13 cellular contexts compared by ENCODE assay signal in genomic region chr1:85225624-85226380, GRCh38. TPM values are rescaled to one million over a fixed set of nuclear protein-coding genes. Genes with fewer than 3 reads are reported as not detected.
A peak's percentile ranks its signal among the peaks of the same experiment; 100 is the strongest.
DNase-seq lines count a peak whose midpoint lies in the region; ATAC-seq and TF ChIP-seq lines count a peak whose summit lies in the region.
"Had no signal": no experiment of that assay in that cellular context is flagged by ENCODE, and none has a peak within 500 bp of the region (broad histone marks: within the 10 kb centered on the region; RNA-seq: fewer than 3 reads in every experiment).

No MANE protein-coding gene starts in this region.

- CTCF ChIA-PET in Caco-2 (lab: Charles Lee) = interaction anchor here (0.7 to 2.3 kb wide), 3 partner anchors 14 to 281 kb away, joined by 3 to 9 read pairs (median 4); partner anchors contain the start of gene C1orf52
- CTCF ChIA-PET in activated CD4-positive, alpha-beta memory T cell treated with anti-CD3 and anti-CD28 coated beads, Interleukin-2, amount 10 ng/mL, durations not matched to agents 7 days and 5 days (lab: Charles Lee) = no interaction called here

- peak overlapping the region; percentile 46 for H3K4me2 ChIP-seq in neural progenitor cell

- DNase-seq in Caco-2 (no peak), NCI-H2029 treated with DMSO at 0.1 percent for 48 hours (lab: John Stamatoyannopoulos, UW) (peak; percentile 32), endodermal cell (no peak), neural progenitor cell (ENCODE audit: low spot score) (no peak), Kasumi-1 (lab: John Stamatoyannopoulos, UW) (no peak)
- DNase-seq in activated CD4-positive, alpha-beta memory T cell treated with anti-CD3 and anti-CD28 coated beads, Interleukin-2, amount 10 ng/mL, durations not matched to agents 7 days and 5 days = no peak
- DNase-seq: activated T-cell treated with anti-CD3 and anti-CD28 coated beads, Interleukin-2, amount 50 U/mL, for 72 hours; GF-D8; KBM-7; NCI-H2171 had no signal

- H4K20me1 ChIP-seq in neural progenitor cell (ENCODE audit: low read depth) = no peaks in the 10 kb centered on the region

- 45 to 62% methylated on average over 2 to 5 of the region's 5 CpGs for WGBS in endodermal cell (ENCODE audit: insufficient coverage in 1 of 2, insufficient read length in 1 of 2), 2 experiments

- H3K9ac ChIP-seq in endodermal cell (ENCODE audit: extremely low read depth, low read length, poor library complexity, severe bottlenecking) (no peak overlapping the region), neural progenitor cell (no peak overlapping the region)

- no peak for TF ChIP-seq CTCF in Caco-2 (IDR thresholded peaks at IDR 0.05; ENCODE audit: insufficient read depth in 1 of 2, low read depth in 1 of 2, low read length in 1 of 2, severe bottlenecking in 1 of 2, unreplicated experiment in 1 of 2)
- no peak for TF ChIP-seq CTCF in endodermal cell (conservative IDR thresholded peaks at IDR 0.05)
- no peak for TF ChIP-seq CTCF in neural progenitor cell (IDR thresholded peaks at IDR 0.05)

- BruUV-seq in Caco-2 (replicated peaks; lab: Mats Ljungman, UMichigan) = no TSS peak

- H3K9me3 ChIP-seq in Caco-2 (no peaks in the 10 kb centered on the region), endodermal cell (ENCODE audit: control insufficient read depth, low read length) (no peaks in the 10 kb centered on the region), neural progenitor cell (ENCODE audit: low read depth) (no peaks in the 10 kb centered on the region)

- POLR2A ChIA-PET in Caco-2 (lab: Charles Lee) = interaction anchor here (0.5 to 1.3 kb wide), 3 partner anchors 11 to 51 kb away, joined by 3 to 5 read pairs (median 5); partner anchors contain the start of genes BCL10 and SYDE2
- POLR2A ChIA-PET in activated CD4-positive, alpha-beta memory T cell treated with anti-CD3 and anti-CD28 coated beads, Interleukin-2, amount 10 ng/mL, durations not matched to agents 7 days and 5 days (lab: Charles Lee) = no interaction called here

- intact Hi-C loops in Caco-2 (cut with micrococcal nuclease; ENCODE audit: unreplicated experiment) = loop anchor here (1.0 to 2.0 kb wide), 4 partner anchors 18 to 91 kb away; partner anchors contain the start of gene SYDE2

- H3K36me3 ChIP-seq in Caco-2 (ENCODE audit: control insufficient read depth, insufficient read depth, low read length) (no peaks in the 10 kb centered on the region), endodermal cell (ENCODE audit: control insufficient read depth, insufficient read depth, low read length) (no peaks in the 10 kb centered on the region), neural progenitor cell (no peaks in the 10 kb centered on the region)

- no peaks in the 10 kb centered on the region for H3F3A ChIP-seq in neural progenitor cell (ENCODE audit: low read depth)

- no peaks in the 10 kb centered on the region for H3K79me2 ChIP-seq in neural progenitor cell (ENCODE audit: low read depth)

- peak overlapping the region; percentile 65 for H2AFZ ChIP-seq in neural progenitor cell (replicated peaks)

- H3K27ac Mint-ChIP-seq in Caco-2 (ENCODE audit: unreplicated experiment) = peak overlapping the region; percentile 93
- H3K27ac Mint-ChIP-seq in endodermal cell = peak overlapping the region; percentile 69
- no peak overlapping the region for H3K27ac Mint-ChIP-seq in neural progenitor cell
- no peak overlapping the region for H3K27ac Mint-ChIP-seq in activated CD4-positive, alpha-beta memory T cell treated with anti-CD3 and anti-CD28 coated beads, Interleukin-2, amount 10 ng/mL, durations not matched to agents 7 days and 5 days
- H3K27ac Mint-ChIP-seq: activated T-cell treated with anti-CD3 and anti-CD28 coated beads, Interleukin-2, amount 50 U/mL, for 72 hours; B cell had no signal

- H3K27me3 ChIP-seq in Caco-2 (replicated peaks; ENCODE audit: control insufficient read depth, insufficient read depth, low read length) = no peaks in the 10 kb centered on the region
- H3K27me3 ChIP-seq in endodermal cell (ENCODE audit: control insufficient read depth, insufficient read depth, low read length, poor library complexity, severe bottlenecking) = no peaks in the 10 kb centered on the region
- H3K27me3 ChIP-seq in neural progenitor cell = no peaks in the 10 kb centered on the region

- ATAC-seq in HG02588 (IDR thresholded peaks at IDR 0.05; ENCODE audit: unreplicated experiment) (no peak), GM19351 (IDR thresholded peaks at IDR 0.05; ENCODE audit: unreplicated experiment) (no peak)
- ATAC-seq: activated T-cell treated with anti-CD3 and anti-CD28 coated beads, Interleukin-2, amount 50 U/mL, for 72 hours had no signal

- H3K36me3 Mint-ChIP-seq in Caco-2 (ENCODE audit: insufficient read depth, unreplicated experiment) (peaks cover 10% of the 10 kb centered on the region), endodermal cell (ENCODE audit: low read depth) (no peaks in the 10 kb centered on the region), neural progenitor cell (no peaks in the 10 kb centered on the region)
- H3K36me3 Mint-ChIP-seq in activated CD4-positive, alpha-beta memory T cell treated with anti-CD3 and anti-CD28 coated beads, Interleukin-2, amount 10 ng/mL, durations not matched to agents 7 days and 5 days (ENCODE audit: low read depth) = no peaks in the 10 kb centered on the region

- H3K9me3 Mint-ChIP-seq in Caco-2 (ENCODE audit: unreplicated experiment) (no peaks in the 10 kb centered on the region), endodermal cell (no peaks in the 10 kb centered on the region), neural progenitor cell (no peaks in the 10 kb centered on the region)
- no peaks in the 10 kb centered on the region for H3K9me3 Mint-ChIP-seq in activated CD4-positive, alpha-beta memory T cell treated with anti-CD3 and anti-CD28 coated beads, Interleukin-2, amount 10 ng/mL, durations not matched to agents 7 days and 5 days
- H3K9me3 Mint-ChIP-seq: activated T-cell treated with anti-CD3 and anti-CD28 coated beads, Interleukin-2, amount 50 U/mL, for 72 hours had no signal

- H3K4me3 Mint-ChIP-seq in Caco-2 (ENCODE audit: unreplicated experiment) (peak overlapping the region; percentile 66), endodermal cell (no peak overlapping the region), neural progenitor cell (no peak overlapping the region)
- no peak overlapping the region for H3K4me3 Mint-ChIP-seq in activated CD4-positive, alpha-beta memory T cell treated with anti-CD3 and anti-CD28 coated beads, Interleukin-2, amount 10 ng/mL, durations not matched to agents 7 days and 5 days
- H3K4me3 Mint-ChIP-seq: activated T-cell treated with anti-CD3 and anti-CD28 coated beads, Interleukin-2, amount 50 U/mL, for 72 hours; B cell had no signal

- H3K27ac ChIP-seq in endodermal cell (ENCODE audit: low read depth, low read length) (no peak overlapping the region), neural progenitor cell (no peak overlapping the region)

- H3K4me1 ChIP-seq in Caco-2 (peaks cover 52% of the 10 kb centered on the region), endodermal cell (ENCODE audit: control insufficient read depth, insufficient read depth, low read length) (peaks cover 8% of the 10 kb centered on the region), neural progenitor cell (peaks cover 15% of the 10 kb centered on the region)

- H3K4me3 ChIP-seq in Caco-2 (ENCODE audit: low read depth, low read length) (no peak overlapping the region), endodermal cell (ENCODE audit: low read length) (no peak overlapping the region), neural progenitor cell (no peak overlapping the region)

- H3K4me1 Mint-ChIP-seq in Caco-2 (ENCODE audit: low read depth, unreplicated experiment) = peaks cover 33% of the 10 kb centered on the region
- H3K4me1 Mint-ChIP-seq in endodermal cell = peaks cover 37% of the 10 kb centered on the region
- H3K4me1 Mint-ChIP-seq in neural progenitor cell = peaks cover 13% of the 10 kb centered on the region
- no peaks in the 10 kb centered on the region for H3K4me1 Mint-ChIP-seq in activated CD4-positive, alpha-beta memory T cell treated with anti-CD3 and anti-CD28 coated beads, Interleukin-2, amount 10 ng/mL, durations not matched to agents 7 days and 5 days
- H3K4me1 Mint-ChIP-seq: B cell had no signal

- no peaks in the 10 kb centered on the region for H3K27me3 Mint-ChIP-seq in Caco-2 (ENCODE audit: insufficient read depth, unreplicated experiment)
- peaks cover 3% of the 10 kb centered on the region for H3K27me3 Mint-ChIP-seq in endodermal cell (ENCODE audit: insufficient read depth)
- H3K27me3 Mint-ChIP-seq in neural progenitor cell (ENCODE audit: insufficient read depth, low read depth) = peaks cover 4% of the 10 kb centered on the region
- H3K27me3 Mint-ChIP-seq in activated CD4-positive, alpha-beta memory T cell treated with anti-CD3 and anti-CD28 coated beads, Interleukin-2, amount 10 ng/mL, durations not matched to agents 7 days and 5 days = peaks cover 13% of the 10 kb centered on the region

RNA-seq across cellular contexts. Expression of gene SYDE2, which starts 25.0 kb away (rescaled TPM):
- total RNA-seq in Caco-2 (2022) (19.1 and 19.9 TPM in 2 replicates), endodermal cell (10 to 100 TPM; 11.0 to 14.1 TPM), neural progenitor cell (ENCODE audit: low replicate concordance) (10.9 and 12.0 TPM in 2 replicates)
- polyA plus RNA-seq in endodermal cell (2013, experiment 1 of 2) = 5.3 TPM
- polyA plus RNA-seq in endodermal cell (2013, experiment 2 of 2) = 6.3 TPM
- under 1 TPM; 0.58 to 0.81 TPM for total RNA-seq in activated CD4-positive, alpha-beta memory T cell treated with anti-CD3 and anti-CD28 coated beads, Interleukin-2, amount 10 ng/mL, durations not matched to agents 7 days and 5 days

RNA-seq across cellular contexts. Expression of gene C1orf52, which starts 33.7 kb away (rescaled TPM):
- 30.4 and 30.7 TPM in 2 replicates for total RNA-seq in Caco-2 (2022)
- total RNA-seq in endodermal cell = 10 to 100 TPM; 41.0 to 42.9 TPM
- polyA plus RNA-seq in endodermal cell (2013, experiment 1 of 2) = 41.1 TPM
- 41.1 TPM for polyA plus RNA-seq in endodermal cell (2013, experiment 2 of 2)
- total RNA-seq in neural progenitor cell (ENCODE audit: low replicate concordance) = 33.2 and 55.8 TPM in 2 replicates
- total RNA-seq in activated CD4-positive, alpha-beta memory T cell treated with anti-CD3 and anti-CD28 coated beads, Interleukin-2, amount 10 ng/mL, durations not matched to agents 7 days and 5 days = 10 to 100 TPM; 21.4 to 22.6 TPM

RNA-seq across cellular contexts. Expression of gene BCL10, which starts 50.6 kb away (rescaled TPM):
- total RNA-seq in Caco-2 (2022) = 18.1 and 18.6 TPM in 2 replicates
- total RNA-seq in endodermal cell = 10 to 100 TPM; 21.3 to 22.6 TPM
- 14.9 TPM for polyA plus RNA-seq in endodermal cell (2013, experiment 1 of 2)
- 17.3 TPM for polyA plus RNA-seq in endodermal cell (2013, experiment 2 of 2)
- total RNA-seq in neural progenitor cell (ENCODE audit: low replicate concordance) = 17.4 and 28.2 TPM in 2 replicates
- total RNA-seq in activated CD4-positive, alpha-beta memory T cell treated with anti-CD3 and anti-CD28 coated beads, Interleukin-2, amount 10 ng/mL, durations not matched to agents 7 days and 5 days = 10 to 100 TPM; 24.3 to 30.1 TPM

Comparison
In these comparisons a context has a peak if more than half of its experiments do, and no peak if none do; other contexts are left out.
1. H3K27ac Mint-ChIP-seq: peak in Caco-2 (single experiment) and endodermal cell (single experiment); none in neural progenitor cell (single experiment) and activated CD4-positive, alpha-beta memory T cell treated with anti-CD3 and anti-CD28 coated beads, Interleukin-2, amount 10 ng/mL, durations not matched to agents 7 days and 5 days (single experiment).